Comparison of ENCODE assay signal across 17 cellular contexts in the genomic region with DNA sequence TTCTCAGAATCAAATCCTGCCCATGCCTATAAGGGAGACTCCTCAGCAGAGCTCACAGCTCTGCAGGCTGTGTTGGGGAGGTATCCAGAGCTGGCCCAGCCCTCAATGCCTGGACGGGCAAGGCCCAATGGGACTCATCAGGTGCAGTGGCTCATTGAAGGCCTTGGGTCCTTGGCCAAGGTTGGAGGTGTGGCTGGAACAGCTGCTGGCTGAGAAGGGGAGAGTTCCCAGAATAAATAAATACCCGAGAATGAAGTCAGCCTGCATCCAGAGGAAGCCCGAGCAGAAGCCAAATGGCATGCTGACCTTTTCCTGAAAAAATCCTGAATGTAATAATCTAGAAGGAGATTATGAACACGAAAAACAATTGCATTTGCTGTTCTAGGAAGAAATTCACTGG. TPM values are rescaled to one million over a fixed set of nuclear protein-coding genes. Genes with fewer than 3 reads are reported as not detected.
A peak's percentile ranks its signal among the peaks of the same experiment; 100 is the strongest.
DNase-seq lines count a peak whose midpoint lies in the region; ATAC-seq and TF ChIP-seq lines count a peak whose summit lies in the region.
"Had no signal": no experiment of that assay in that cellular context is flagged by ENCODE, and none has a peak within 500 bp of the region (broad histone marks: within the 10 kb centered on the region; RNA-seq: fewer than 3 reads in every experiment).

No MANE protein-coding gene starts in this region.

- H3K27ac ChIP-seq in brain microvascular endothelial cell, result no peak overlapping the region
- H3K27ac ChIP-seq: BLaER1 had no signal

- no peak overlapping the region for H3K4me3 Mint-ChIP-seq in effector memory CD8-positive, alpha-beta T cell
- no peak overlapping the region for H3K4me3 Mint-ChIP-seq in stimulated activated naive B cell treated with anti-CD40 and anti-IgM and Interleukin-4, amounts not matched to agents 10 μg/mL and 1 μg/mL and 100 μg/mL, for 72 hours
- H3K4me3 Mint-ChIP-seq in activated T-helper 17 cell treated with anti-CD3 and anti-CD28 coated beads, Interleukin-2, amount 50 U/mL, for 72 hours, result no peak overlapping the region
- H3K4me3 Mint-ChIP-seq: activated CD4-positive, alpha-beta T cell treated with anti-CD3 and anti-CD28 coated beads for 36 hours; activated naive CD8-positive, alpha-beta T cell treated with anti-CD3 and anti-CD28 coated beads, Interleukin-2, amount 10 ng/mL, durations not matched to agents 7 days and 5 days had no signal

- DNase-seq in LHCN-M2 (ENCODE audit: low read depth) (peak; percentile 80), iris pigment epithelial cell (ENCODE audit: low read depth) (peak; percentile 20), RPMI8226 (no peak), brain microvascular endothelial cell (no peak)
- no peak for DNase-seq in effector memory CD8-positive, alpha-beta T cell
- DNase-seq in stimulated activated naive B cell treated with anti-CD40 and anti-IgM and Interleukin-4, amounts not matched to agents 10 μg/mL and 1 μg/mL and 100 μg/mL, for 72 hours, result no peak
- DNase-seq: activated CD4-positive, alpha-beta T cell treated with anti-CD3 and anti-CD28 coated beads for 36 hours; activated naive CD8-positive, alpha-beta T cell treated with anti-CD3 and anti-CD28 coated beads, Interleukin-2, amount 10 ng/mL, durations not matched to agents 7 days and 5 days; activated T-cell treated with anti-CD3 and anti-CD28 coated beads, Interleukin-2, amount 50 U/mL, for 1 hour; kidney glomerular epithelial cell; NCI-H1417; NCI-H2227 treated with DMSO at 0.1 percent for 48 hours; stimulated activated CD4-positive, alpha-beta T cell treated with anti-CD3 and anti-CD28 coated beads, Interleukin-12 subunit alpha, Interleukin-12 subunit beta, amount 100 ng/mL, for 4 hours; stomach had no signal

- no peak overlapping the region for H3K4me3 ChIP-seq in brain microvascular endothelial cell (ENCODE audit: low read depth, low read length)
- H3K4me3 ChIP-seq: BLaER1, stomach had no signal

- peaks cover 49% of the 10 kb centered on the region for H3K36me3 ChIP-seq in brain microvascular endothelial cell (replicated peaks)

- no peaks in the 10 kb centered on the region for H3K27me3 ChIP-seq in brain microvascular endothelial cell (replicated peaks)
- H3K27me3 ChIP-seq: BLaER1, stomach had no signal

- peaks cover 12% of the 10 kb centered on the region for H3K36me3 Mint-ChIP-seq in effector memory CD8-positive, alpha-beta T cell (ENCODE audit: insufficient read depth)
- H3K36me3 Mint-ChIP-seq in stimulated activated naive B cell treated with anti-CD40 and anti-IgM and Interleukin-4, amounts not matched to agents 10 μg/mL and 1 μg/mL and 100 μg/mL, for 72 hours, result peaks cover 38 to 63% of the 10 kb centered on the region in 2 donors
- H3K36me3 Mint-ChIP-seq in activated T-helper 17 cell treated with anti-CD3 and anti-CD28 coated beads, Interleukin-2, amount 50 U/mL, for 72 hours (ENCODE audit: low read depth), result peaks cover 61% of the 10 kb centered on the region

- H3K27me3 Mint-ChIP-seq in effector memory CD8-positive, alpha-beta T cell, result no peaks in the 10 kb centered on the region
- H3K27me3 Mint-ChIP-seq in stimulated activated naive B cell treated with anti-CD40 and anti-IgM and Interleukin-4, amounts not matched to agents 10 μg/mL and 1 μg/mL and 100 μg/mL, for 72 hours, result no peaks in the 10 kb centered on the region
- no peaks in the 10 kb centered on the region for H3K27me3 Mint-ChIP-seq in activated T-helper 17 cell treated with anti-CD3 and anti-CD28 coated beads, Interleukin-2, amount 50 U/mL, for 72 hours
- H3K27me3 Mint-ChIP-seq: activated CD4-positive, alpha-beta T cell treated with anti-CD3 and anti-CD28 coated beads for 36 hours; activated naive CD8-positive, alpha-beta T cell treated with anti-CD3 and anti-CD28 coated beads, Interleukin-2, amount 10 ng/mL, durations not matched to agents 7 days and 5 days had no signal

- ATAC-seq in effector memory CD8-positive, alpha-beta T cell (replicated peaks), result no peak
- ATAC-seq in stimulated activated naive B cell treated with anti-CD40 and anti-IgM and Interleukin-4, amounts not matched to agents 10 μg/mL and 1 μg/mL and 100 μg/mL, for 72 hours (replicated peaks), result no peak
- ATAC-seq in activated T-helper 17 cell treated with anti-CD3 and anti-CD28 coated beads, Interleukin-2, amount 50 U/mL, for 72 hours (replicated peaks), result no peak
- no peak for ATAC-seq in HG03280 (IDR thresholded peaks at IDR 0.05; ENCODE audit: unreplicated experiment)
- ATAC-seq: activated CD4-positive, alpha-beta T cell treated with anti-CD3 and anti-CD28 coated beads for 36 hours had no signal

- no peak for TF ChIP-seq CTCF in brain microvascular endothelial cell (IDR thresholded peaks at IDR 0.05; ENCODE audit: low read depth, low read length, missing control alignments)

- H3K9me3 Mint-ChIP-seq in effector memory CD8-positive, alpha-beta T cell, result no peaks in the 10 kb centered on the region
- H3K9me3 Mint-ChIP-seq in stimulated activated naive B cell treated with anti-CD40 and anti-IgM and Interleukin-4, amounts not matched to agents 10 μg/mL and 1 μg/mL and 100 μg/mL, for 72 hours, result no peaks in the 10 kb centered on the region
- H3K9me3 Mint-ChIP-seq in activated T-helper 17 cell treated with anti-CD3 and anti-CD28 coated beads, Interleukin-2, amount 50 U/mL, for 72 hours, result no peaks in the 10 kb centered on the region
- H3K9me3 Mint-ChIP-seq: activated naive CD8-positive, alpha-beta T cell treated with anti-CD3 and anti-CD28 coated beads, Interleukin-2, amount 10 ng/mL, durations not matched to agents 7 days and 5 days had no signal

- peak overlapping the region; percentile 55 to 56 for H3K27ac Mint-ChIP-seq in effector memory CD8-positive, alpha-beta T cell
- peak overlapping the region; percentile 31 for H3K27ac Mint-ChIP-seq in stimulated activated naive B cell treated with anti-CD40 and anti-IgM and Interleukin-4, amounts not matched to agents 10 μg/mL and 1 μg/mL and 100 μg/mL, for 72 hours
- H3K27ac Mint-ChIP-seq in activated T-helper 17 cell treated with anti-CD3 and anti-CD28 coated beads, Interleukin-2, amount 50 U/mL, for 72 hours, result no peak overlapping the region
- H3K27ac Mint-ChIP-seq: activated CD4-positive, alpha-beta T cell treated with anti-CD3 and anti-CD28 coated beads for 36 hours; activated naive CD8-positive, alpha-beta T cell treated with anti-CD3 and anti-CD28 coated beads, Interleukin-2, amount 10 ng/mL, durations not matched to agents 7 days and 5 days had no signal

- H3K4me1 Mint-ChIP-seq in effector memory CD8-positive, alpha-beta T cell (ENCODE audit: low read depth in 2 of 2), result no peaks in the 10 kb centered on the region
- H3K4me1 Mint-ChIP-seq in stimulated activated naive B cell treated with anti-CD40 and anti-IgM and Interleukin-4, amounts not matched to agents 10 μg/mL and 1 μg/mL and 100 μg/mL, for 72 hours, result peaks cover 0 to 4% of the 10 kb centered on the region in 2 donors
- no peaks in the 10 kb centered on the region for H3K4me1 Mint-ChIP-seq in activated T-helper 17 cell treated with anti-CD3 and anti-CD28 coated beads, Interleukin-2, amount 50 U/mL, for 72 hours

- in situ Hi-C loops in brain microvascular endothelial cell (cut with HindIII; ENCODE audit: low pct_ligation_motif_present, low sequenced_read_pairs), result no loop called here

RNA-seq across cellular contexts. Expression of gene IKBKE, which starts 25.2 kb away (rescaled TPM):
- 9.2 and 10.7 TPM in 2 replicates for total RNA-seq in LHCN-M2 (2014; rRNA removed)
- polyA plus RNA-seq in LHCN-M2 (2012), result 11.1 TPM
- 10 to 100 TPM; 21.7 to 26.6 TPM for total RNA-seq in activated T-helper 17 cell treated with anti-CD3 and anti-CD28 coated beads, Interleukin-2, amount 50 U/mL, for 72 hours

Comparison
In these comparisons a context has a peak if more than half of its experiments do, and no peak if none do; other contexts are left out.
1. DNase-seq: peak in LHCN-M2 (single experiment) and iris pigment epithelial cell (single experiment); none in effector memory CD8-positive, alpha-beta T cell (0 of 3), stimulated activated naive B cell treated with anti-CD40 and anti-IgM and Interleukin-4, amounts not matched to agents 10 μg/mL and 1 μg/mL and 100 μg/mL, for 72 hours (single experiment), RPMI8226 (single experiment) and brain microvascular endothelial cell (single experiment).